In the genomic region with DNA sequence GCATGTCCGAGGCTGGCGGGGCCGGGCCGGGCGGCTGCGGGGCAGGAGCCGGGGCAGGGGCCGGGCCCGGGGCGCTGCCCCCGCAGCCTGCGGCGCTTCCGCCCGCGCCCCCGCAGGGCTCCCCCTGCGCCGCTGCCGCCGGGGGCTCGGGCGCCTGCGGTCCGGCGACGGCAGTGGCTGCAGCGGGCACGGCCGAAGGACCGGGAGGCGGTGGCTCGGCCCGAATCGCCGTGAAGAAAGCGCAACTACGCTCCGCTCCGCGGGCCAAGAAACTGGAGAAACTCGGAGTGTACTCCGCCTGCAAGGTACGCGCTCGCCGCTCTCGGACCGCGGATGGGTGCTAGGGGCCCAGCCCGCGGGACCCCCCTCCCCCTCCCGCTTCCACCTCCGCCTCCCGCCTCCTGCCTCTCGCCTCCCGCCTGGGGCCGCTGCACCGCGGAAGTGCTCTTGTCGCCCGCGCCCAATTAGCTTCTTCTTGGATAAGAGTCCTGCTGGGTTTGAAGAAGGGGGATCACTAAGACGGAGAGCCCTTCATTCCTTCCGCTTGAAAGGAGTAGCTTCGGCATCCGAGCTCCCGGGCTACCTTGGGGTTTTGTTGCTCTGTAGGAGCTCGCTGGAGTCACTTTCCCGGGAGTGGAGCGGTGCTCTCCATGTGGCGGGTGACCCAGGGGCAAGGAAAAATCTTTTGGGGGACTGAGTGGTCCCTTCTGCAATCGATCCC, we compare ENCODE assay signal across 8 cellular contexts. TPM values are rescaled to one million over a fixed set of nuclear protein-coding genes. Genes with fewer than 3 reads are reported as not detected.
DNase-seq lines count a peak whose midpoint lies in the region; ATAC-seq, FAIRE-seq and TF ChIP-seq lines count a peak whose summit lies in the region.

No MANE protein-coding gene starts in this region.

- H3K9me3 ChIP-seq in HCT116 (ENCODE audit: control insufficient read depth in 1 of 2, insufficient read depth in 1 of 2, low read depth in 1 of 2, low read length in 2 of 2) (no peaks in the 10 kb centered on the region), MM.1S (replicated peaks; ENCODE audit: insufficient read depth, low read length) (no peaks in the 10 kb centered on the region), hepatocyte (ENCODE audit: low read depth) (no peaks in the 10 kb centered on the region)

- H4K20me1 ChIP-seq in HCT116 (ENCODE audit: insufficient read depth) (no peaks in the 10 kb centered on the region), MM.1S (ENCODE audit: insufficient read depth, low read length) (no peaks in the 10 kb centered on the region), hepatocyte (ENCODE audit: insufficient read depth, poor library complexity, severe bottlenecking) (peaks cover 6% of the 10 kb centered on the region)

- 0 out of 2 replicates have a peak, but pooled peaks have one; percentile 6 for TF ChIP-seq RAD21 in HCT116 (IDR thresholded peaks at IDR 0.05; ENCODE audit: low read depth)

- peak; percentile 44 for FAIRE-seq in GM12892 (lab: Jason Lieb, UNC)

- H3K79me2 ChIP-seq in HCT116 (ENCODE audit: insufficient read depth, low read length) (no peaks in the 10 kb centered on the region), MM.1S (ENCODE audit: low read length) (peaks cover 49% of the 10 kb centered on the region), hepatocyte (peaks cover 38% of the 10 kb centered on the region)

- peak; percentile 69 for ATAC-seq in HCT116

- BruUV-seq in HCT116 (replicated peaks; lab: Mats Ljungman, UMichigan) = no TSS peak

- intact Hi-C loops in HCT116 (cut with micrococcal nuclease) = loop anchor here (1.0 to 5.0 kb wide), 3 partner anchors 14 to 153 kb away; no protein-coding TSS in a partner anchor

- POLR2A ChIA-PET in HCT116 (lab: Charles Lee) = interaction anchor here (1.3 kb wide), 1 partner anchor 97 kb away, joined by 3 read pairs; no protein-coding TSS in a partner anchor

- H3K9ac ChIP-seq in HCT116 (ENCODE audit: low read length) = peak overlapping the region; percentile 33; the same call in 1 of the 2 replicates
- H3K9ac ChIP-seq in MM.1S (ENCODE audit: low read length) = peak overlapping the region; percentile 85

- peak overlapping the region; percentile 53; the same call in 1 of the 2 replicates for H3K27ac ChIP-seq in HCT116 (ENCODE audit: low read depth, low read length)
- H3K27ac ChIP-seq in MM.1S (ENCODE audit: low read length) = peak overlapping the region; percentile 84
- peak overlapping the region; percentile 92 for H3K27ac ChIP-seq in hepatocyte

- peak overlapping the region; percentile 100 for H3K4me2 ChIP-seq in HCT116 (ENCODE audit: low read length)
- H3K4me2 ChIP-seq in MM.1S (ENCODE audit: low read depth, low read length) = peak overlapping the region; percentile 94
- peak overlapping the region; percentile 91 for H3K4me2 ChIP-seq in hepatocyte

- under 1% methylated on average over 10 of the region's 73 CpGs for WGBS in hepatocyte (ENCODE audit: low lambda C conversion rate, missing lambda C conversion rate)

- DNase-seq in GM12892 (ENCODE audit: insufficient read length) (peak; percentile 58), HCT116 (ENCODE audit: low read depth, low spot score) (peak; percentile 34), MM.1S (peak; percentile 78), T-helper 22 cell (ENCODE audit: low read depth) (peak; percentile 60), astrocyte of the hippocampus (ENCODE audit: low read depth, low spot score) (peak; percentile 87), hepatocyte (ENCODE audit: low spot score) (peak; percentile 90), renal cortical epithelial cell (ENCODE audit: low read depth) (peak; percentile 48), NCI-H446 treated with DMSO at 0.1 percent for 48 hours (lab: John Stamatoyannopoulos, UW) (no peak)

- H3K27me3 ChIP-seq in HCT116 (ENCODE audit: insufficient read depth, low read length) = no peaks in the 10 kb centered on the region
- no peaks in the 10 kb centered on the region for H3K27me3 ChIP-seq in MM.1S (replicated peaks; ENCODE audit: insufficient read depth, low read length)
- H3K27me3 ChIP-seq in hepatocyte = no peaks in the 10 kb centered on the region

- RAD21 ChIA-PET in HCT116 (lab: Charles Lee; ENCODE audit: low non-redundant PET in 1 of 2, low total read pairs in 2 of 2, uncharacterized antibody in 2 of 2, unreplicated experiment in 2 of 2) = interaction anchor here in 1 of 2 experiments (0.7 kb wide), 1 partner anchor 11 kb away, joined by 3 read pairs; no protein-coding TSS in a partner anchor

- no peaks in the 10 kb centered on the region for H3K36me3 ChIP-seq in HCT116 (ENCODE audit: control insufficient read depth in 1 of 2, insufficient read depth in 2 of 2, low read length in 2 of 2)
- no peaks in the 10 kb centered on the region for H3K36me3 ChIP-seq in MM.1S (replicated peaks; ENCODE audit: insufficient read depth, low read length)
- no peaks in the 10 kb centered on the region for H3K36me3 ChIP-seq in hepatocyte (replicated peaks; ENCODE audit: insufficient read depth, low read depth)

- H3K9me2 ChIP-seq in HCT116 (ENCODE audit: insufficient read depth) (no peaks in the 10 kb centered on the region), MM.1S (replicated peaks; ENCODE audit: insufficient read depth, low read length) (no peaks in the 10 kb centered on the region), hepatocyte (replicated peaks; ENCODE audit: insufficient read depth) (no peaks in the 10 kb centered on the region)

- 0 out of 6 replicates have a peak, but pooled peaks of 1 of the 3 experiments have one; percentile 6 for TF ChIP-seq CTCF in HCT116 (IDR thresholded peaks at IDR 0.05 in 2 of 3, conservative IDR thresholded peaks at IDR 0.05 in 1 of 3; ENCODE audit: borderline replicate concordance in 1 of 3, insufficient read depth in 1 of 3, low read depth in 2 of 3, low read length in 2 of 3)
- peak; percentile 19; the same call in 1 of the 2 replicates for TF ChIP-seq CTCF in MM.1S (IDR thresholded peaks at IDR 0.05; ENCODE audit: low read length)
- TF ChIP-seq CTCF in hepatocyte (IDR thresholded peaks at IDR 0.05; ENCODE audit: poor library complexity) = peak; percentile 26

- TF ChIP-seq POLR2A in GM12892 (IDR thresholded peaks at IDR 0.05; ENCODE audit: low read depth, low read length) = no peak
- no peak for TF ChIP-seq POLR2A in HCT116 (IDR thresholded peaks at IDR 0.05; ENCODE audit: borderline replicate concordance, extremely low read depth, insufficient read depth, insufficient read length)

- peaks cover 8 to 20% of the 10 kb centered on the region in 2 experiments; a peak in 3 of 4 replicates for H3K4me1 ChIP-seq in HCT116 (ENCODE audit: control insufficient read depth in 1 of 2, insufficient read depth in 2 of 2, low read length in 2 of 2)
- peaks cover 34% of the 10 kb centered on the region for H3K4me1 ChIP-seq in MM.1S (ENCODE audit: low read length)
- peaks cover 28% of the 10 kb centered on the region for H3K4me1 ChIP-seq in hepatocyte (ENCODE audit: insufficient read depth)

- CTCF ChIA-PET in HCT116 (lab: Charles Lee) = interaction anchor here (1.6 kb wide), 1 partner anchor 11 kb away, joined by 3 read pairs; no protein-coding TSS in a partner anchor

- H2AFZ ChIP-seq in HCT116 (ENCODE audit: low read depth, low read length, poor library complexity, severe bottlenecking) = peak overlapping the region; percentile 97
- H2AFZ ChIP-seq in MM.1S (ENCODE audit: low read length) = peak overlapping the region; percentile 86
- H2AFZ ChIP-seq in hepatocyte = peak overlapping the region; percentile 71

- H3F3A ChIP-seq in MM.1S (ENCODE audit: insufficient read depth, low read length) = peaks cover 44% of the 10 kb centered on the region

- H3K4me3 ChIP-seq in HCT116 (replicated peaks in 1 of 2; ENCODE audit: low read depth in 1 of 2, low read length in 2 of 2) (peak overlapping the region; percentile 43 to 66), MM.1S (ENCODE audit: low read length) (peak overlapping the region; percentile 94), hepatocyte (peak overlapping the region; percentile 99)

TF ChIP-seq in HCT116, 20 proteins besides CTCF, POLR2A, EP300 and RAD21 (continues in another document):
- no peak for TF ChIP-seq CBX3 (IDR thresholded peaks at IDR 0.05; ENCODE audit: low read depth)
- no peak for TF ChIP-seq CEBPB (IDR thresholded peaks at IDR 0.05; ENCODE audit: low read depth)
- TF ChIP-seq, protein P1, sequence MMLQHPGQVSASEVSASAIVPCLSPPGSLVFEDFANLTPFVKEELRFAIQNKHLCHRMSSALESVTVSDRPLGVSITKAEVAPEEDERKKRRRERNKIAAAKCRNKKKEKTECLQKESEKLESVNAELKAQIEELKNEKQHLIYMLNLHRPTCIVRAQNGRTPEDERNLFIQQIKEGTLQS (IDR thresholded peaks at IDR 0.05) = no peak
- TF ChIP-seq EZH2phosphoT487 (IDR thresholded peaks at IDR 0.05; ENCODE audit: borderline replicate concordance) = no peak
- TF ChIP-seq TCF7L2 (IDR thresholded peaks at IDR 0.05; ENCODE audit: borderline replicate concordance, extremely low read depth, insufficient read depth, insufficient read length) = no peak
- no peak for TF ChIP-seq ZNF274 (IDR thresholded peaks at IDR 0.05; ENCODE audit: low read depth, low read length)

RNA-seq across cellular contexts. Expression of a gene that starts 0.4 kb away (rescaled TPM):
- 9.2 TPM for polyA plus RNA-seq in GM12892 (2012; ENCODE audit: missing spikeins)
- 3.7 TPM for total RNA-seq in HCT116 (2021; ENCODE audit: unreplicated experiment)
- 0.90 and 1.1 TPM in 2 replicates for polyA plus RNA-seq in HCT116 (2012)
- 13.3 and 15.1 TPM in 2 replicates for total RNA-seq in hepatocyte
- 7.7 and 11.7 TPM in 2 replicates for polyA plus RNA-seq in hepatocyte
- 6.6 and 13.6 TPM in 2 replicates for total RNA-seq in renal cortical epithelial cell

RNA-seq across cellular contexts. Expression of a gene that starts 28.6 kb away (rescaled TPM):
- polyA plus RNA-seq in GM12892 (2012; ENCODE audit: missing spikeins) = 0.64 TPM
- total RNA-seq in HCT116 (2021; ENCODE audit: unreplicated experiment) (not detected), hepatocyte (not detected in 2 replicates), renal cortical epithelial cell (not detected in 2 replicates)
- polyA plus RNA-seq in HCT116 (2012) = 0.05 TPM in 1 of 2 replicates, not detected in the other
- 0.23 and 0.40 TPM in 2 replicates for polyA plus RNA-seq in hepatocyte
